ENCODE assay signal across 27 cellular contexts in the genomic region with DNA sequence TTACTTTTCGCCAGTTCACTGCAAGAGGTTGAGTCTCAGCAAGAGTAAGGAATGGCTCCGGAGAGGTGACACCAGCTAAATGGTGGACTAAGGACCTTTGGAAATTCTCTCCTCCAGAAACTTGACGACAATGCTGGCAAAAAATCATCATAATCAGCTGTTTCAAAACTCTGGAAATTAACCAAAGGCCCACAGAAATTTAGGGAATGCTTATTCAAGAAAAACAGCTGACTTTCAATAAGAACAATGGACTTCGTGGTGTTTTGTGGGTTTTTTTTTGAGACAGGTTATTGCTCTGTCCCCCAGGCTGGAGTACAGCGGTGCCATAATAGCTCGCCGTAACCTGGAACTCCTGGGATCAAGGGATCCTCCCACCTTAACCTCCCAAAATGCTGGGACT.
A peak's percentile ranks its signal among the peaks of the same experiment; 100 is the strongest.
DNase-seq lines count a peak whose midpoint lies in the region; ATAC-seq, FAIRE-seq and TF ChIP-seq lines count a peak whose summit lies in the region.
"Had no signal": no experiment of that assay in that cellular context is flagged by ENCODE, and none has a peak within 500 bp of the region (broad histone marks: within the 10 kb centered on the region; RNA-seq: fewer than 3 reads in every experiment).

No MANE protein-coding gene starts in this region.

- H3K27me3 ChIP-seq in K562 (ENCODE audit: control insufficient read depth in 2 of 2, insufficient read depth in 2 of 2, low read length in 2 of 2) (peaks cover 0 to 6% of the 10 kb centered on the region in 2 experiments; a peak in 1 of 5 replicates), endodermal cell (ENCODE audit: control insufficient read depth, insufficient read depth, low read length, poor library complexity, severe bottlenecking) (peaks cover 2% of the 10 kb centered on the region), sigmoid colon (peaks cover 0 to 29% (median 17%) of the 10 kb centered on the region in 3 donors)
- H3K27me3 ChIP-seq: BE2C, BLaER1 had no signal

- H3K4me3 Mint-ChIP-seq in WTC11 (no peak overlapping the region), endodermal cell (no peak overlapping the region)
- no peak overlapping the region for H3K4me3 Mint-ChIP-seq in activated T-helper 17 cell treated with anti-CD3 and anti-CD28 coated beads, Interleukin-2, amount 50 U/mL, for 72 hours
- H3K4me3 Mint-ChIP-seq: CD14-positive monocyte; CD4-positive, alpha-beta memory T cell; CD4-positive, CD25-positive, alpha-beta regulatory T cell; CD8-positive, alpha-beta memory T cell had no signal

- TF ChIP-seq EP300 in K562 (IDR thresholded peaks at IDR 0.05; ENCODE audit: low read length): no peak
- TF ChIP-seq EP300 in sigmoid colon (IDR thresholded peaks at IDR 0.05): no peak

- CTCF ChIA-PET in WTC11 (lab: Charles Lee) (interaction anchor here (1.6 kb wide), 1 partner anchor 9 kb away, joined by 6 read pairs; no protein-coding TSS in a partner anchor), K562 (lab: Yijun Ruan, JAX; ENCODE audit: low intra/inter-chr PET ratio) (no interaction called here)

- H3K4me3 ChIP-seq in K562 (no peak overlapping the region), endodermal cell (ENCODE audit: low read length) (no peak overlapping the region), sigmoid colon (no peak overlapping the region)
- H3K4me3 ChIP-seq: BLaER1, GM12878 had no signal

- H3K79me2 ChIP-seq in K562 (ENCODE audit: control insufficient read depth, insufficient read depth, low read length): no peaks in the 10 kb centered on the region

- H3K27me3 Mint-ChIP-seq in WTC11 (ENCODE audit: low read depth) (peaks cover 16% of the 10 kb centered on the region), endodermal cell (ENCODE audit: insufficient read depth) (peaks cover 16% of the 10 kb centered on the region)
- H3K27me3 Mint-ChIP-seq in activated T-helper 17 cell treated with anti-CD3 and anti-CD28 coated beads, Interleukin-2, amount 50 U/mL, for 72 hours: peaks cover 47% of the 10 kb centered on the region

- peaks cover 24% of the 10 kb centered on the region for H3K9me3 ChIP-seq in K562 (replicated peaks; ENCODE audit: control insufficient read depth, insufficient read depth, low read depth, low read length)
- H3K9me3 ChIP-seq in endodermal cell (ENCODE audit: control insufficient read depth, low read length): peaks cover 37% of the 10 kb centered on the region
- H3K9me3 ChIP-seq in sigmoid colon: peaks cover 4 to 15% (median 10%) of the 10 kb centered on the region in 4 donors
- H3K9me3 ChIP-seq: BE2C had no signal

- peaks cover 13% of the 10 kb centered on the region for H3K4me1 Mint-ChIP-seq in WTC11
- H3K4me1 Mint-ChIP-seq in endodermal cell: no peaks in the 10 kb centered on the region
- H3K4me1 Mint-ChIP-seq in activated T-helper 17 cell treated with anti-CD3 and anti-CD28 coated beads, Interleukin-2, amount 50 U/mL, for 72 hours: no peaks in the 10 kb centered on the region
- H3K4me1 Mint-ChIP-seq: CD4-positive, alpha-beta memory T cell; CD4-positive, CD25-positive, alpha-beta regulatory T cell; CD8-positive, alpha-beta memory T cell had no signal

- no peak overlapping the region for H3K27ac Mint-ChIP-seq in WTC11
- H3K27ac Mint-ChIP-seq in endodermal cell: no peak overlapping the region
- H3K27ac Mint-ChIP-seq in activated T-helper 17 cell treated with anti-CD3 and anti-CD28 coated beads, Interleukin-2, amount 50 U/mL, for 72 hours: no peak overlapping the region
- H3K27ac Mint-ChIP-seq: CD4-positive, alpha-beta memory T cell; CD4-positive, CD25-positive, alpha-beta regulatory T cell; CD8-positive, alpha-beta memory T cell had no signal

- no peak overlapping the region for H3K4me2 ChIP-seq in K562 (ENCODE audit: insufficient read depth, low read length)
- H3K4me2 ChIP-seq: BLaER1 had no signal

- peaks cover 35% of the 10 kb centered on the region for H3K9me3 Mint-ChIP-seq in WTC11
- peaks cover 32% of the 10 kb centered on the region for H3K9me3 Mint-ChIP-seq in endodermal cell
- peaks cover 8% of the 10 kb centered on the region for H3K9me3 Mint-ChIP-seq in activated T-helper 17 cell treated with anti-CD3 and anti-CD28 coated beads, Interleukin-2, amount 50 U/mL, for 72 hours

- TF ChIP-seq CTCF in WTC11 (IDR thresholded peaks at IDR 0.05): no peak
- TF ChIP-seq CTCF in K562 (IDR thresholded peaks at IDR 0.05 in 2 of 3, conservative IDR thresholded peaks at IDR 0.05 in 1 of 3; ENCODE audit: insufficient read depth in 2 of 3, low read depth in 1 of 3, low read length in 3 of 3): no peak
- TF ChIP-seq CTCF in endodermal cell (conservative IDR thresholded peaks at IDR 0.05): no peak
- TF ChIP-seq CTCF in sigmoid colon (IDR thresholded peaks at IDR 0.05): no peak

- peak overlapping the region; percentile 18; the same call in 1 of the 2 replicates for H2AFZ ChIP-seq in K562 (ENCODE audit: low read depth, low read length)

- H3K36me3 ChIP-seq in K562 (ENCODE audit: control insufficient read depth, insufficient read depth, low read length): no peaks in the 10 kb centered on the region
- H3K36me3 ChIP-seq in endodermal cell (ENCODE audit: control insufficient read depth, insufficient read depth, low read length): no peaks in the 10 kb centered on the region
- no peaks in the 10 kb centered on the region for H3K36me3 ChIP-seq in sigmoid colon
- H3K36me3 ChIP-seq: BE2C, BLaER1 had no signal

- no peak overlapping the region for H3K27ac ChIP-seq in K562 (ENCODE audit: extremely low read depth, low read depth, low read length)
- H3K27ac ChIP-seq in endodermal cell (ENCODE audit: low read depth, low read length): no peak overlapping the region
- no peak overlapping the region for H3K27ac ChIP-seq in sigmoid colon
- H3K27ac ChIP-seq: BLaER1 had no signal

- no TSS peak for BruUV-seq in K562 (replicated peaks; lab: Mats Ljungman, UMichigan)

- in situ Hi-C loops in K562 (cut with MboI): no loop called here

- H3K9me1 ChIP-seq in K562 (ENCODE audit: control insufficient read depth, insufficient read depth, low read length): peaks cover 4% of the 10 kb centered on the region

- 29% methylated on average over 7 of the region's 7 CpGs for WGBS in K562 (ENCODE audit: insufficient coverage, low coverage, missing lambda C conversion rate)
- WGBS in endodermal cell (ENCODE audit: insufficient coverage in 1 of 2, insufficient read length in 1 of 2), 2 experiments: 92 to 93% methylated on average over 6 to 7 of the region's 7 CpGs
- WGBS in sigmoid colon, 2 donors: 80 to 86% methylated on average over 7 of the region's 7 CpGs

- POLR2A ChIA-PET in WTC11 (lab: Charles Lee): no interaction called here
- POLR2A ChIA-PET in K562 (lab: Yijun Ruan, JAX): interaction anchor here (0.7 to 1.5 kb wide), 4 partner anchors 15 to 120 kb away, joined by 3 to 5 read pairs (median 3); no protein-coding TSS in a partner anchor

- DNase-seq in WTC11 (ENCODE audit: low spot score): no peak
- DNase-seq in K562 (ENCODE audit: extremely low read depth in 1 of 4, low spot score in 3 of 4): no peak
- peak; percentile 17 for DNase-seq in endodermal cell
- peak; percentile 1 for DNase-seq in sigmoid colon
- DNase-seq: 8988T; ACHN; BE2C; C1 segment of cervical spinal cord; CD4-positive, alpha-beta memory T cell; CD4-positive, CD25-positive, alpha-beta regulatory T cell; CD8-positive, alpha-beta memory T cell; COR-L47; DMS 273 treated with DMSO at 0.1 percent for 48 hours; DMS153; DMS79; DND-41; EL; GDM1 had no signal

- H3K9ac ChIP-seq in K562 (ENCODE audit: insufficient read depth in 1 of 2, low read depth in 2 of 2, low read length in 2 of 2) (no peak overlapping the region), endodermal cell (ENCODE audit: extremely low read depth, low read length, poor library complexity, severe bottlenecking) (no peak overlapping the region)
- H3K9ac ChIP-seq: BLaER1 had no signal

- H3K36me3 Mint-ChIP-seq in WTC11 (peaks cover 24% of the 10 kb centered on the region), endodermal cell (ENCODE audit: low read depth) (peaks cover 5% of the 10 kb centered on the region)
- no peaks in the 10 kb centered on the region for H3K36me3 Mint-ChIP-seq in activated T-helper 17 cell treated with anti-CD3 and anti-CD28 coated beads, Interleukin-2, amount 50 U/mL, for 72 hours (ENCODE audit: low read depth)

- ATAC-seq in WTC11 (no peak), K562 (no peak), HG03521 (IDR thresholded peaks at IDR 0.05; ENCODE audit: unreplicated experiment) (no peak)
- no peak for ATAC-seq in activated T-helper 17 cell treated with anti-CD3 and anti-CD28 coated beads, Interleukin-2, amount 50 U/mL, for 72 hours (replicated peaks)
- ATAC-seq in activated CD4-positive, CD25-positive, alpha-beta regulatory T cell treated with anti-CD3 and anti-CD28 coated beads, Interleukin-2, amount 50 U/mL, for 24 hours: no peak
- ATAC-seq: GM12878 had no signal

- peaks cover 34 to 37% of the 10 kb centered on the region in 2 experiments; a peak in 4 of 5 replicates for H3K4me1 ChIP-seq in K562 (replicated peaks in 1 of 2; ENCODE audit: control insufficient read depth in 2 of 2, insufficient read depth in 2 of 2, low read length in 2 of 2)
- no peaks in the 10 kb centered on the region for H3K4me1 ChIP-seq in endodermal cell (ENCODE audit: control insufficient read depth, insufficient read depth, low read length)
- no peaks in the 10 kb centered on the region for H3K4me1 ChIP-seq in sigmoid colon
- H3K4me1 ChIP-seq: BE2C, BLaER1 had no signal

- no peak for TF ChIP-seq POLR2A in K562 (conservative IDR thresholded peaks at IDR 0.05)
- TF ChIP-seq POLR2A in sigmoid colon (IDR thresholded peaks at IDR 0.05): no peak

- intact Hi-C loops in K562 (cut with micrococcal nuclease) (loop anchor here (2.0 kb wide), 1 partner anchor 49 kb away; no protein-coding TSS in a partner anchor), sigmoid colon (cut with DNase I) (no loop called here)

- TF ChIP-seq RAD21 in K562 (CRISPR knock-in tag; conservative IDR thresholded peaks at IDR 0.05 in 1 of 2, IDR thresholded peaks at IDR 0.05 in 1 of 2): no peak

- H4K20me1 ChIP-seq in K562 (replicated peaks; ENCODE audit: control insufficient read depth, insufficient read depth, low read length): no peaks in the 10 kb centered on the region
- H4K20me1 ChIP-seq: BLaER1 had no signal

- no peak for FAIRE-seq in K562 (lab: Jason Lieb, UNC)
- FAIRE-seq: A204.1, GM12878, GM12892, GM18507 had no signal

TF ChIP-seq in K562, 482 proteins besides CTCF, POLR2A, EP300 and RAD21 (continues in another document):
- TF ChIP-seq ZNF668 (CRISPR knock-in tag; IDR thresholded peaks at IDR 0.05) (peak; percentile 39; the same call in 1 of the 2 replicates), ZNF316 (IDR thresholded peaks at IDR 0.05) (peak; percentile 50), DACH1 (IDR thresholded peaks at IDR 0.05; ENCODE audit: partially characterized antibody) (peak; percentile 66), SRSF7 (optimal IDR thresholded peaks at IDR 0.05; ENCODE audit: low read depth, low read length) (no peak), C11orf30 (IDR thresholded peaks at IDR 0.05; ENCODE audit: low read depth) (peak; percentile 31; the same call in 1 of the 2 replicates), CBX3 (IDR thresholded peaks at IDR 0.05; ENCODE audit: borderline replicate concordance in 1 of 2, low read length in 2 of 2) (peak in 1 of 2 experiments; percentile 73; a peak in 1 of 3 replicates)

Comparison
In these comparisons a context has a peak if more than half of its experiments do, and no peak if none do; other contexts are left out.
1. DNase-seq: peak in endodermal cell (single experiment) and sigmoid colon (single experiment); none in WTC11 (single experiment) and K562 (0 of 4).